In the genomic region with DNA sequence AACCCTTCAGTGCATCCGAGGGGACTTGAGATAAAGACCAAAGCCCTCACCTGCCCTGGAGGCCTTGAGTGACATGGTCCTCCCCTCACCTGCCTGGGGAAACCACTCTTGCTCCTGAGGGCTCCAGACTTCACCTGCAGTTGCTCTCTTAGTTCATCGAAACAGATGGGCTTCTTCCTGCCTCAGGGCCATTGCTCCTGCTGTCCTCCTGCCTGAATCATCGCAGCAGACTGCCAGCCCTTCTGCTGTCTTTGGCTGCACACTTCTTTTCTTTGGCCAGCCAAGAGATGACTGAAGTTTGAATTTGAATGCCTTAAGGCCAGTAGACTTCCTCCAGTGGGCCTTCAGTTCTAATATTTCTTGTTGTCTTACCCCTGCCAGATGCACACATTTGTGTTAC, we compare ENCODE assay signal across 14 cellular contexts. TPM values are rescaled to one million over a fixed set of nuclear protein-coding genes. Genes with fewer than 3 reads are reported as not detected.
DNase-seq lines count a peak whose midpoint lies in the region; ATAC-seq and TF ChIP-seq lines count a peak whose summit lies in the region.
"Had no signal": no experiment of that assay in that cellular context is flagged by ENCODE, and none has a peak within 500 bp of the region (broad histone marks: within the 10 kb centered on the region; RNA-seq: fewer than 3 reads in every experiment).

No MANE protein-coding gene starts in this region.

- H3K27ac ChIP-seq in CD8-positive, alpha-beta memory T cell (ENCODE audit: low read depth, low read length) = no peak overlapping the region
- H3K27ac ChIP-seq: prostate gland had no signal

- no peak overlapping the region for H3K4me3 ChIP-seq in Loucy (ENCODE audit: low read length, poor library complexity, severe bottlenecking)
- H3K4me3 ChIP-seq in CD8-positive, alpha-beta memory T cell (ENCODE audit: low read length) = no peak overlapping the region
- H3K4me3 ChIP-seq: prostate gland had no signal

- POLR2A ChIA-PET in CD8-positive, alpha-beta memory T cell (lab: Charles Lee) = no interaction called here

- peak overlapping the region; percentile 93 for H3K27ac Mint-ChIP-seq in dendritic cell treated with granulocyte-macrophage colony-stimulating factor and Interleukin-4, amounts not matched to agents 40 ng/mL and 50 ng/mL, for 4 days
- no peak overlapping the region for H3K27ac Mint-ChIP-seq in immature natural killer cell
- H3K27ac Mint-ChIP-seq in CD8-positive, alpha-beta memory T cell = peak overlapping the region in 1 of 8 donors; percentile 8
- H3K27ac Mint-ChIP-seq: stimulated activated naive CD8-positive, alpha-beta T cell treated with anti-CD3 and anti-CD28 coated beads, Interleukin-15, Interleukin-2, amounts not matched to agents 100 ng/mL and 50 ng/mL, for 24 hours had no signal

- H3K9me3 Mint-ChIP-seq in dendritic cell treated with granulocyte-macrophage colony-stimulating factor and Interleukin-4, amounts not matched to agents 40 ng/mL and 50 ng/mL, for 4 days = no peaks in the 10 kb centered on the region
- H3K9me3 Mint-ChIP-seq in immature natural killer cell = peaks cover 0 to 2% (median 0%) of the 10 kb centered on the region in 6 donors
- H3K9me3 Mint-ChIP-seq in CD8-positive, alpha-beta memory T cell = no peaks in the 10 kb centered on the region
- H3K9me3 Mint-ChIP-seq: brain; stimulated activated naive CD8-positive, alpha-beta T cell treated with anti-CD3 and anti-CD28 coated beads, Interleukin-15, Interleukin-2, amounts not matched to agents 100 ng/mL and 50 ng/mL, for 24 hours had no signal

- H3K36me3 ChIP-seq in Loucy (ENCODE audit: insufficient read depth, low read length) = no peaks in the 10 kb centered on the region
- H3K36me3 ChIP-seq in CD8-positive, alpha-beta memory T cell (ENCODE audit: insufficient read depth, low read length) = no peaks in the 10 kb centered on the region
- H3K36me3 ChIP-seq: prostate gland had no signal

- no peaks in the 10 kb centered on the region for H4K20me1 ChIP-seq in Loucy (ENCODE audit: insufficient read depth, low read length, poor library complexity, severe bottlenecking)

- no peak for TF ChIP-seq CTCF in Loucy (conservative IDR thresholded peaks at IDR 0.05; ENCODE audit: low read length)

- CTCF ChIA-PET in CD8-positive, alpha-beta memory T cell (lab: Charles Lee) = interaction anchor here (1.0 kb wide), 1 partner anchor 8 kb away, joined by 4 read pairs; no protein-coding TSS in a partner anchor

- H3K9me2 ChIP-seq in Loucy (replicated peaks; ENCODE audit: low read depth, low read length) = no peaks in the 10 kb centered on the region

- H3K9me3 ChIP-seq in Loucy (ENCODE audit: insufficient read depth, low read depth, low read length) = no peaks in the 10 kb centered on the region
- no peaks in the 10 kb centered on the region for H3K9me3 ChIP-seq in CD8-positive, alpha-beta memory T cell (ENCODE audit: low read length)
- H3K9me3 ChIP-seq: prostate gland had no signal

- H3K4me1 Mint-ChIP-seq in dendritic cell treated with granulocyte-macrophage colony-stimulating factor and Interleukin-4, amounts not matched to agents 40 ng/mL and 50 ng/mL, for 4 days (ENCODE audit: low read depth) = peaks cover 68% of the 10 kb centered on the region
- H3K4me1 Mint-ChIP-seq in immature natural killer cell = no peaks in the 10 kb centered on the region
- peaks cover 12 to 39% (median 26%) of the 10 kb centered on the region in 3 donors for H3K4me1 Mint-ChIP-seq in CD8-positive, alpha-beta memory T cell

- H2AFZ ChIP-seq in Loucy (ENCODE audit: low read length) = peak overlapping the region; percentile 12; the same call in 1 of the 2 replicates

- ATAC-seq in sciatic nerve (peak; percentile 74), HG03457 (IDR thresholded peaks at IDR 0.05; ENCODE audit: unreplicated experiment) (no peak)
- ATAC-seq: SK-N-SH treated with all-trans-retinoic acid at 6 μM for 48 hours had no signal

- H3K4me3 Mint-ChIP-seq in dendritic cell treated with granulocyte-macrophage colony-stimulating factor and Interleukin-4, amounts not matched to agents 40 ng/mL and 50 ng/mL, for 4 days = no peak overlapping the region
- no peak overlapping the region for H3K4me3 Mint-ChIP-seq in immature natural killer cell
- H3K4me3 Mint-ChIP-seq in CD8-positive, alpha-beta memory T cell = no peak overlapping the region
- H3K4me3 Mint-ChIP-seq: brain; stimulated activated naive CD8-positive, alpha-beta T cell treated with anti-CD3 and anti-CD28 coated beads, Interleukin-15, Interleukin-2, amounts not matched to agents 100 ng/mL and 50 ng/mL, for 24 hours had no signal

- H3K27me3 ChIP-seq in Loucy (ENCODE audit: insufficient read depth, low read length, poor library complexity, severe bottlenecking) = no peaks in the 10 kb centered on the region
- no peaks in the 10 kb centered on the region for H3K27me3 ChIP-seq in CD8-positive, alpha-beta memory T cell (ENCODE audit: insufficient read depth, low read length, poor library complexity, severe bottlenecking)

- no peaks in the 10 kb centered on the region for H3K27me3 Mint-ChIP-seq in dendritic cell treated with granulocyte-macrophage colony-stimulating factor and Interleukin-4, amounts not matched to agents 40 ng/mL and 50 ng/mL, for 4 days
- H3K27me3 Mint-ChIP-seq in immature natural killer cell (ENCODE audit: low read depth in 3 of 3) = peaks cover 0 to 7% (median 4%) of the 10 kb centered on the region in 3 donors
- no peaks in the 10 kb centered on the region for H3K27me3 Mint-ChIP-seq in CD8-positive, alpha-beta memory T cell
- H3K27me3 Mint-ChIP-seq: brain; stimulated activated naive CD8-positive, alpha-beta T cell treated with anti-CD3 and anti-CD28 coated beads, Interleukin-15, Interleukin-2, amounts not matched to agents 100 ng/mL and 50 ng/mL, for 24 hours had no signal

- intact Hi-C loops in dendritic cell treated with granulocyte-macrophage colony-stimulating factor and Interleukin-4, amounts not matched to agents 40 ng/mL and 50 ng/mL, for 4 days (cut with micrococcal nuclease) = loop anchor here (2.0 to 10.0 kb wide), 4 partner anchors 14 to 260 kb away; no protein-coding TSS in a partner anchor
- intact Hi-C loops in sciatic nerve (cut with DNase I) = no loop called here

- H3K36me3 Mint-ChIP-seq in dendritic cell treated with granulocyte-macrophage colony-stimulating factor and Interleukin-4, amounts not matched to agents 40 ng/mL and 50 ng/mL, for 4 days (ENCODE audit: low read depth) = no peaks in the 10 kb centered on the region
- H3K36me3 Mint-ChIP-seq in immature natural killer cell = no peaks in the 10 kb centered on the region
- no peaks in the 10 kb centered on the region for H3K36me3 Mint-ChIP-seq in CD8-positive, alpha-beta memory T cell
- H3K36me3 Mint-ChIP-seq: brain had no signal

- H3K4me2 ChIP-seq in Loucy (ENCODE audit: low read depth, low read length, poor library complexity, severe bottlenecking) = no peak overlapping the region

- no peak overlapping the region for H3K9ac ChIP-seq in Loucy (ENCODE audit: low read depth, low read length, poor library complexity, severe bottlenecking)

- peaks cover 7% of the 10 kb centered on the region for H3K4me1 ChIP-seq in Loucy (ENCODE audit: insufficient read depth, low read length, poor library complexity, severe bottlenecking)
- H3K4me1 ChIP-seq in CD8-positive, alpha-beta memory T cell (ENCODE audit: insufficient read depth, low read length) = peaks cover 20% of the 10 kb centered on the region

- DNase-seq in Daoy (ENCODE audit: low read depth) (peak; percentile 51), sciatic nerve (ENCODE audit: low spot score) (no peak), NCI-H146 (lab: John Stamatoyannopoulos, UW) (no peak), immature natural killer cell (no peak)
- no peak for DNase-seq in CD8-positive, alpha-beta memory T cell
- DNase-seq: activated CD4-positive, CD25-positive, alpha-beta regulatory T cell treated with anti-CD3 and anti-CD28 coated beads, Interleukin-2, amount 50 U/mL, for 72 hours; stimulated activated CD4-positive, alpha-beta T cell treated with anti-CD3 and anti-CD28 coated beads, Interleukin-4, amount 100 ng/mL, for 4 hours had no signal

- no peaks in the 10 kb centered on the region for H3F3A ChIP-seq in Loucy (ENCODE audit: low read depth)

- no peaks in the 10 kb centered on the region for H3K79me2 ChIP-seq in Loucy (ENCODE audit: insufficient read depth, low read length)

RNA-seq across cellular contexts. Expression of a gene that starts 56.6 kb away (rescaled TPM):
- total RNA-seq in Daoy (2014; rRNA removed; shearing (Covaris generic)) = 40.9 and 41.1 TPM in 2 replicates
- total RNA-seq in sciatic nerve = 215 TPM
- polyA plus RNA-seq in immature natural killer cell = 1 to 10 TPM; 1.2 to 4.3 (median 3.8) TPM
- total RNA-seq in CD8-positive, alpha-beta memory T cell = 10 to 100 TPM; 36.5 to 36.7 TPM
- polyA plus RNA-seq in CD8-positive, alpha-beta memory T cell = 3.8 TPM
